12 cellular contexts compared by ENCODE assay signal in genomic region chr20:31706607-31707257, GRCh38. TPM values are rescaled to one million over a fixed set of nuclear protein-coding genes. Genes with fewer than 3 reads are reported as not detected.
DNase-seq lines count a peak whose midpoint lies in the region; ATAC-seq, FAIRE-seq and TF ChIP-seq lines count a peak whose summit lies in the region.
"Had no signal": no experiment of that assay in that cellular context is flagged by ENCODE, and none has a peak within 500 bp of the region (broad histone marks: within the 10 kb centered on the region; RNA-seq: fewer than 3 reads in every experiment).

No MANE protein-coding gene starts in this region.

- H3K4me3 ChIP-seq in HL-60 (replicated peaks; ENCODE audit: insufficient read depth, low read length) = no peak overlapping the region
- no peak overlapping the region for H3K4me3 ChIP-seq in Panc1 (ENCODE audit: low read depth in 2 of 2, low read length in 2 of 2)
- H3K4me3 ChIP-seq in small intestine (ENCODE audit: low read depth in 1 of 2, low read length in 2 of 2) = no peak overlapping the region

- peak; percentile 66 to 81 for DNase-seq in HL-60 (ENCODE audit: low read depth in 1 of 2, low spot score in 1 of 2)
- DNase-seq in Panc1 (ENCODE audit: low read depth, low spot score) = no peak
- no peak for DNase-seq in effector memory CD8-positive, alpha-beta T cell
- no peak for DNase-seq in small intestine
- no peak for DNase-seq in stimulated activated CD4-positive, alpha-beta T cell treated with anti-CD3 and anti-CD28 coated beads, Interleukin-4, amount 100 ng/mL, for 1 hour
- DNase-seq in activated T-helper 2 cell treated with anti-CD3 and anti-CD28 coated beads, Interferon-gamma antibody, Interleukin-2, Interleukin-4, amounts not matched to agents 10 μg/mL and 5 μg/mL and 100 μg/mL, durations not matched to agents 14 hours and 24 hours and 36 hours (ENCODE audit: low spot score) = no peak
- DNase-seq in NCI-H510A (lab: John Stamatoyannopoulos, UW) = no peak
- DNase-seq: midbrain; NCI-H1105 treated with DMSO at 0.1 percent for 48 hours; stimulated activated CD4-positive, alpha-beta T cell treated with anti-CD3 and anti-CD28 coated beads, Interleukin-2, amount 100 ng/mL, for 24 hours had no signal

- FAIRE-seq in small intestine (lab: Jason Lieb, UNC) = no peak
- FAIRE-seq: RCC 7860 had no signal

- H3K4me1 Mint-ChIP-seq in effector memory CD8-positive, alpha-beta T cell (ENCODE audit: low read depth in 2 of 2) = peaks cover 50 to 68% of the 10 kb centered on the region in 2 donors
- peaks cover 47% of the 10 kb centered on the region for H3K4me1 Mint-ChIP-seq in activated T-helper 2 cell treated with anti-CD3 and anti-CD28 coated beads, Interferon-gamma antibody, Interleukin-2, Interleukin-4, amounts not matched to agents 10 μg/mL and 5 μg/mL and 100 μg/mL, durations not matched to agents 14 hours and 24 hours and 36 hours (ENCODE audit: low read depth)

- CTCF ChIA-PET in Panc1 (lab: Charles Lee) = interaction anchor here (0.6 to 1.4 kb wide), 3 partner anchors 9 to 17 kb away, joined by 3 to 5 read pairs (median 3); no protein-coding TSS in a partner anchor

- ATAC-seq in Panc1 = no peak
- ATAC-seq in effector memory CD8-positive, alpha-beta T cell (replicated peaks) = no peak
- no peak for ATAC-seq in HG03095 (IDR thresholded peaks at IDR 0.05; ENCODE audit: unreplicated experiment)

- H3K27ac ChIP-seq in HL-60 (replicated peaks) = peak overlapping the region; percentile 66
- H3K27ac ChIP-seq in Panc1 (ENCODE audit: low read length) = peak overlapping the region; percentile 54
- H3K27ac ChIP-seq in small intestine (ENCODE audit: low read depth in 1 of 2, low read length in 1 of 2) = peak overlapping the region; percentile 77 to 86

- peaks cover 24% of the 10 kb centered on the region for H3K36me3 Mint-ChIP-seq in effector memory CD8-positive, alpha-beta T cell (ENCODE audit: insufficient read depth)
- H3K36me3 Mint-ChIP-seq in activated T-helper 2 cell treated with anti-CD3 and anti-CD28 coated beads, Interferon-gamma antibody, Interleukin-2, Interleukin-4, amounts not matched to agents 10 μg/mL and 5 μg/mL and 100 μg/mL, durations not matched to agents 14 hours and 24 hours and 36 hours (ENCODE audit: low read depth) = peaks cover 83% of the 10 kb centered on the region

- peaks cover 12% of the 10 kb centered on the region; the same call in 1 of the 2 replicates for H3K36me3 ChIP-seq in Panc1 (ENCODE audit: control insufficient read depth, insufficient read depth, low read length)
- H3K36me3 ChIP-seq in small intestine (ENCODE audit: control insufficient read depth in 2 of 2, insufficient read depth in 2 of 2, low read length in 2 of 2) = peaks cover 0 to 7% of the 10 kb centered on the region in 2 donors

- H3K27ac Mint-ChIP-seq in effector memory CD8-positive, alpha-beta T cell = peak overlapping the region; percentile 63 to 90
- no peak overlapping the region for H3K27ac Mint-ChIP-seq in activated T-helper 2 cell treated with anti-CD3 and anti-CD28 coated beads, Interferon-gamma antibody, Interleukin-2, Interleukin-4, amounts not matched to agents 10 μg/mL and 5 μg/mL and 100 μg/mL, durations not matched to agents 14 hours and 24 hours and 36 hours

- WGBS in small intestine, 3 donors = 74 to 85% (median 78%) methylated on average over 2 of the region's 2 CpGs

- H3K27me3 Mint-ChIP-seq in effector memory CD8-positive, alpha-beta T cell = no peaks in the 10 kb centered on the region
- no peaks in the 10 kb centered on the region for H3K27me3 Mint-ChIP-seq in activated T-helper 2 cell treated with anti-CD3 and anti-CD28 coated beads, Interferon-gamma antibody, Interleukin-2, Interleukin-4, amounts not matched to agents 10 μg/mL and 5 μg/mL and 100 μg/mL, durations not matched to agents 14 hours and 24 hours and 36 hours (ENCODE audit: low read depth)

- H3K4me3 Mint-ChIP-seq in effector memory CD8-positive, alpha-beta T cell = no peak overlapping the region
- H3K4me3 Mint-ChIP-seq in activated T-helper 2 cell treated with anti-CD3 and anti-CD28 coated beads, Interferon-gamma antibody, Interleukin-2, Interleukin-4, amounts not matched to agents 10 μg/mL and 5 μg/mL and 100 μg/mL, durations not matched to agents 14 hours and 24 hours and 36 hours (ENCODE audit: low read depth) = no peak overlapping the region

- in situ Hi-C loops in Panc1 (cut with HindIII; ENCODE audit: low pct_unique_long_range_greater_than_20kb, low sequenced_read_pairs) = no loop called here

- no peaks in the 10 kb centered on the region for H3K9me3 Mint-ChIP-seq in effector memory CD8-positive, alpha-beta T cell
- no peaks in the 10 kb centered on the region for H3K9me3 Mint-ChIP-seq in activated T-helper 2 cell treated with anti-CD3 and anti-CD28 coated beads, Interferon-gamma antibody, Interleukin-2, Interleukin-4, amounts not matched to agents 10 μg/mL and 5 μg/mL and 100 μg/mL, durations not matched to agents 14 hours and 24 hours and 36 hours

- intact Hi-C loops in Panc1 (cut with micrococcal nuclease; ENCODE audit: unreplicated experiment) = no loop called here
- intact Hi-C loops in activated T-helper 2 cell treated with anti-CD3 and anti-CD28 coated beads, Interferon-gamma antibody, Interleukin-2, Interleukin-4, amounts not matched to agents 10 μg/mL and 5 μg/mL and 100 μg/mL, durations not matched to agents 14 hours and 24 hours and 36 hours (cut with micrococcal nuclease) = no loop called here

- H3K9me3 ChIP-seq in Panc1 (ENCODE audit: control insufficient read depth, insufficient read depth, low read depth, low read length) = no peaks in the 10 kb centered on the region
- H3K9me3 ChIP-seq in small intestine (ENCODE audit: control insufficient read depth, low read depth) = no peaks in the 10 kb centered on the region

- no peak for TF ChIP-seq CTCF in HL-60 (IDR thresholded peaks at IDR 0.05; ENCODE audit: insufficient read depth, low read length)
- no peak for TF ChIP-seq CTCF in Panc1 (IDR thresholded peaks at IDR 0.05)

- TSS peak; percentile 4 for BruUV-seq in Panc1 (replicated peaks; lab: Mats Ljungman, UMichigan)

- H3K27me3 ChIP-seq in HL-60 (ENCODE audit: insufficient read depth, poor library complexity, severe bottlenecking) (no peaks in the 10 kb centered on the region), Panc1 (ENCODE audit: control insufficient read depth, insufficient read depth, low read length) (no peaks in the 10 kb centered on the region), small intestine (ENCODE audit: control insufficient read depth in 2 of 2, insufficient read depth in 2 of 2, low read length in 2 of 2) (no peaks in the 10 kb centered on the region)

- H3K4me1 ChIP-seq in Panc1 (ENCODE audit: control insufficient read depth, insufficient read depth, low read length) (peaks cover 46% of the 10 kb centered on the region), small intestine (ENCODE audit: control insufficient read depth in 2 of 2, insufficient read depth in 1 of 2, low read depth in 1 of 2, low read length in 1 of 2) (peaks cover 26 to 30% of the 10 kb centered on the region in 2 donors)

- POLR2A ChIA-PET in Panc1 (lab: Charles Lee) = interaction anchor here (0.6 to 0.7 kb wide), 2 partner anchors 9 to 25 kb away, joined by 3 to 16 read pairs; no protein-coding TSS in a partner anchor

RNA-seq across cellular contexts. Expression of gene BCL2L1, which starts 15.9 kb away (rescaled TPM):
- 150 TPM for total RNA-seq in Panc1 (2021; ENCODE audit: unreplicated experiment)
- polyA plus RNA-seq in Panc1 (2012; ENCODE audit: insufficient read length) = 127 TPM
- polyA plus RNA-seq in small intestine = 100 to 1,000 TPM in 1 of 3 donors, 10 to 100 TPM in 2; 79.7 to 160 (median 92.8) TPM
- total RNA-seq in activated T-helper 2 cell treated with anti-CD3 and anti-CD28 coated beads, Interferon-gamma antibody, Interleukin-2, Interleukin-4, amounts not matched to agents 10 μg/mL and 5 μg/mL and 100 μg/mL, durations not matched to agents 14 hours and 24 hours and 36 hours = 313 and 326 TPM in 2 replicates

RNA-seq across cellular contexts. Expression of gene TPX2, which starts 32.4 kb away (rescaled TPM):
- 248 TPM for total RNA-seq in Panc1 (2021; ENCODE audit: unreplicated experiment)
- polyA plus RNA-seq in Panc1 (2012; ENCODE audit: insufficient read length) = 84.6 TPM
- 10 to 100 TPM in 1 of 3 donors, 1 to 10 TPM in 1, under 1 TPM in 1; 0.81 to 27.8 (median 2.5) TPM for polyA plus RNA-seq in small intestine
- total RNA-seq in activated T-helper 2 cell treated with anti-CD3 and anti-CD28 coated beads, Interferon-gamma antibody, Interleukin-2, Interleukin-4, amounts not matched to agents 10 μg/mL and 5 μg/mL and 100 μg/mL, durations not matched to agents 14 hours and 24 hours and 36 hours = 82.8 and 83.0 TPM in 2 replicates

Comparison
In these comparisons a context has a peak if more than half of its experiments do, and no peak if none do; other contexts are left out.
1. DNase-seq: peak in HL-60 (2 of 2); none in Panc1 (single experiment), effector memory CD8-positive, alpha-beta T cell (0 of 3), small intestine (single experiment), stimulated activated CD4-positive, alpha-beta T cell treated with anti-CD3 and anti-CD28 coated beads, Interleukin-4, amount 100 ng/mL, for 1 hour (single experiment), activated T-helper 2 cell treated with anti-CD3 and anti-CD28 coated beads, Interferon-gamma antibody, Interleukin-2, Interleukin-4, amounts not matched to agents 10 μg/mL and 5 μg/mL and 100 μg/mL, durations not matched to agents 14 hours and 24 hours and 36 hours (single experiment) and NCI-H510A (single experiment).
2. Peak in every context shown above with its lines, with median percentiles within 50 percentile points of each other: H3K27ac ChIP-seq.